9 cellular contexts compared by ENCODE assay signal in genomic region chr7:28684729-28685211, GRCh38.
DNase-seq lines count a peak whose midpoint lies in the region; ATAC-seq and TF ChIP-seq lines count a peak whose summit lies in the region.
"Had no signal": no experiment of that assay in that cellular context is flagged by ENCODE, and none has a peak within 500 bp of the region (broad histone marks: within the 10 kb centered on the region; RNA-seq: fewer than 3 reads in every experiment).

No MANE protein-coding gene starts in this region.

- no peaks in the 10 kb centered on the region for H3K9me3 ChIP-seq in HCT116 (ENCODE audit: control insufficient read depth in 1 of 2, insufficient read depth in 1 of 2, low read depth in 1 of 2, low read length in 2 of 2)
- no peaks in the 10 kb centered on the region for H3K9me3 ChIP-seq in muscle layer of colon (ENCODE audit: low read length)
- no peaks in the 10 kb centered on the region for H3K9me3 ChIP-seq in testis

- CTCF ChIA-PET in HCT116 (lab: Charles Lee) = no interaction called here

- no TSS peak for BruUV-seq in HCT116 (replicated peaks; lab: Mats Ljungman, UMichigan)

- no peak for TF ChIP-seq POLR2A in HCT116 (IDR thresholded peaks at IDR 0.05; ENCODE audit: borderline replicate concordance, extremely low read depth, insufficient read depth, insufficient read length)
- no peak for TF ChIP-seq POLR2A in testis (IDR thresholded peaks at IDR 0.05)

- H3K27ac ChIP-seq in HCT116 (ENCODE audit: low read depth, low read length) (no peak overlapping the region), muscle layer of colon (ENCODE audit: low read depth, low read length) (peak overlapping the region; percentile 97), testis (no peak overlapping the region)

- ATAC-seq in HCT116 = no peak
- no peak for ATAC-seq in GM18502 (IDR thresholded peaks at IDR 0.05; ENCODE audit: poor library complexity, unreplicated experiment)

- 49 to 58% methylated on average over 5 of the region's 5 CpGs for WGBS in testis, 2 donors

- no peak for TF ChIP-seq CTCF in HCT116 (IDR thresholded peaks at IDR 0.05 in 2 of 3, conservative IDR thresholded peaks at IDR 0.05 in 1 of 3; ENCODE audit: borderline replicate concordance in 1 of 3, insufficient read depth in 1 of 3, low read depth in 2 of 3, low read length in 2 of 3)
- TF ChIP-seq CTCF in testis (IDR thresholded peaks at IDR 0.05) = no peak

- POLR2A ChIA-PET in HCT116 (lab: Charles Lee) = no interaction called here

- no peaks in the 10 kb centered on the region for H3K9me2 ChIP-seq in HCT116 (ENCODE audit: insufficient read depth)

- peak overlapping the region; percentile 93 for H2AFZ ChIP-seq in HCT116 (ENCODE audit: low read depth, low read length, poor library complexity, severe bottlenecking)

- H3K36me3 ChIP-seq in HCT116 (ENCODE audit: control insufficient read depth in 1 of 2, insufficient read depth in 2 of 2, low read length in 2 of 2) = no peaks in the 10 kb centered on the region
- H3K36me3 ChIP-seq in muscle layer of colon (ENCODE audit: insufficient read depth, low read length) = no peaks in the 10 kb centered on the region
- H3K36me3 ChIP-seq in testis (ENCODE audit: low read depth, missing control alignments) = no peaks in the 10 kb centered on the region

- H3K79me2 ChIP-seq in HCT116 (ENCODE audit: insufficient read depth, low read length) = no peaks in the 10 kb centered on the region

- DNase-seq in AML-193 (lab: John Stamatoyannopoulos, UW) (peak; percentile 60 to 65), HCT116 (ENCODE audit: low read depth, low spot score) (no peak), UCSD-AML1 (lab: John Stamatoyannopoulos, UW; ENCODE audit: unreplicated experiment) (peak; percentile 12), NCI-H774 (lab: John Stamatoyannopoulos, UW) (no peak), testis (no peak), NCI-H2107 (lab: John Stamatoyannopoulos, UW) (no peak)
- DNase-seq: NCI-H1092 had no signal

- H3K27me3 ChIP-seq in HCT116 (ENCODE audit: insufficient read depth, low read length) (0 out of 2 replicates have a peak, but pooled peaks cover 3% of the 10 kb centered on the region), muscle layer of colon (ENCODE audit: control insufficient read depth in 1 of 2, insufficient read depth in 2 of 2, low read length in 2 of 2) (no peaks in the 10 kb centered on the region), testis (no peaks in the 10 kb centered on the region)

- H3K9ac ChIP-seq in HCT116 (ENCODE audit: low read length) (no peak overlapping the region), muscle layer of colon (ENCODE audit: low read length) (no peak overlapping the region)

- intact Hi-C loops in HCT116 (cut with micrococcal nuclease) = no loop called here
- intact Hi-C loops in testis (cut with DNase I; ENCODE audit: low total_unique reads) = no loop called here

- RAD21 ChIA-PET in HCT116 (lab: Charles Lee; ENCODE audit: low non-redundant PET in 1 of 2, low total read pairs in 2 of 2, uncharacterized antibody in 2 of 2, unreplicated experiment in 2 of 2) = no interaction called here

- H3K4me3 ChIP-seq in HCT116 (replicated peaks in 1 of 2; ENCODE audit: low read depth in 1 of 2, low read length in 2 of 2) (no peak overlapping the region), muscle layer of colon (ENCODE audit: low read depth in 1 of 2, low read length in 2 of 2) (peak overlapping the region in 1 of 2 donors; percentile 20), testis (no peak overlapping the region)

- no peak for TF ChIP-seq RAD21 in HCT116 (IDR thresholded peaks at IDR 0.05; ENCODE audit: low read depth)

- no peaks in the 10 kb centered on the region for H4K20me1 ChIP-seq in HCT116 (ENCODE audit: insufficient read depth)

- H3K4me1 ChIP-seq in HCT116 (ENCODE audit: control insufficient read depth in 1 of 2, insufficient read depth in 2 of 2, low read length in 2 of 2) = peaks cover 12 to 15% of the 10 kb centered on the region in 2 experiments
- peaks cover 34% of the 10 kb centered on the region for H3K4me1 ChIP-seq in muscle layer of colon (ENCODE audit: insufficient read depth, low read length)
- H3K4me1 ChIP-seq in testis = peaks cover 4% of the 10 kb centered on the region

- 0 out of 2 replicates have a peak overlapping the region, but pooled peaks have one; percentile 80 for H3K4me2 ChIP-seq in HCT116 (ENCODE audit: low read length)

TF ChIP-seq in HCT116, 20 proteins besides CTCF, POLR2A, EP300 and RAD21:
- no peak for TF ChIP-seq ZNF274 (IDR thresholded peaks at IDR 0.05; ENCODE audit: low read depth, low read length)
- TF ChIP-seq JUND (IDR thresholded peaks at IDR 0.05) = no peak
- TF ChIP-seq SRF (IDR thresholded peaks at IDR 0.05; ENCODE audit: low read depth) = no peak
- no peak for TF ChIP-seq EZH2 (IDR thresholded peaks at IDR 0.05)
- TF ChIP-seq REST (IDR thresholded peaks at IDR 0.05; ENCODE audit: low read depth) = no peak
- TF ChIP-seq FOSL1 (IDR thresholded peaks at IDR 0.05; ENCODE audit: low read depth) = no peak

Comparison
In these comparisons a context has a peak if more than half of its experiments do, and no peak if none do; other contexts are left out.
1. DNase-seq: peak in AML-193 (2 of 2) and UCSD-AML1 (single experiment); none in HCT116 (single experiment), NCI-H774 (single experiment), testis (single experiment) and NCI-H2107 (single experiment).